In the genomic region with DNA sequence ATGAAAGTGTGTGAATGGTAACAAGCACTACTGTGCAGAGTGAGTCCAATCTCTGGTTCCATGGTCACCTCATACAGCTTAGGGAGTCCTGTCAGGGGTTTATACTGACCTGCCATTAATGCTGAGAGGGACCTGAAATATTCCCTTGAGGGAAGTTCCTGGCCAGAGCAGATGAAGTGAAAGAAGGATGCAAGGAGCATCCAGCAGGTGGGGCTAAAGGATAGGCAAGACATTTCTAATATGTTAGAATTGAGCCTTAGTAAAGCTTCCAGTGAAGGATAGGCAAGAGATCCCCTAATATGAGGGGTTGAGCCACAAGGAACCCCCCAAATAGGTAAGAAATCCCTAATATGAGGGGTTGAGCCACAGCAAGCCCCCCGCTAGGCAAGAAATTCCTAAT, we compare ENCODE assay signal across 1 cellular context.
TF ChIP-seq lines count a peak whose summit lies in the region.

No MANE protein-coding gene starts in this region.

TF ChIP-seq in SK-N-SH, 30 proteins besides CTCF, POLR2A, EP300 and RAD21 (continued from another document):
- TF ChIP-seq USF2 (IDR thresholded peaks at IDR 0.05; ENCODE audit: borderline replicate concordance, low read depth, low read length) (no peak), FOXM1 (IDR thresholded peaks at IDR 0.05; ENCODE audit: low read depth) (no peak), CHD2 (IDR thresholded peaks at IDR 0.05; ENCODE audit: low read length, partially characterized antibody) (no peak)
